2 cellular contexts compared by ENCODE assay signal in the genomic region with DNA sequence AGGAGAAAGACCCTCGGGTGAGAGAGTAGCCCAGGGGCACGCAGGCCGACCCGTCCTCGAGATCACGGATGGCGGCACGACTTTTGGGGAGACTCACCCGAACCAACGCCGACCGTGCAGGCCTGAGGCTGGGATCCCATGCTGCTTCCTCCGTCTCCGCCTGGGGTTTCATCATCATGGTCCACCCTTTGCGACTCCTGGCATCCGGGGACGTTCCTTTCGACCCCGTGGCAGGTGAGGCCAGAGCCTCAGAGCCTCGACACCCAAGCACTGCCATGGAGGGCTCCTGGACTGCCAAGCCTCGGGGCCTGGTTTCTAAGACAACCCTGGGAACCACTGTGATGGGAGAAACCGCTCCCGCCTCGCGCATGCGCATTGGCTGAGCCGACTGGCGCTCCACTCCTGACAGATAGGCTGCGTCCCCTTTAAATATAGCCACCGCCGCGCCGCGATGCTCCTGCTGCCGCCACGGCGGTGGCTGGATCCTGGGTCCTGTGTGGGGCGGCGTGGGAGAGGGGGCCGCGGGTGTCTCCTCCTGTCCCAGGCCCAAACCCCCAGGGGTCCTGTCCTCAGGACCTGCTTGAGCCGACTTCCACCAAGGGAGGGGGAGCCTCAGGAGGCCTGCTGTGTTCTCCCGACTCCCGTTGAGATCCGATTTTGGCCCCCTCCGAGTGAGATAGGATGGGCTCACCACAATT.
TF ChIP-seq lines count a peak whose summit lies in the region.

No MANE protein-coding gene starts in this region.

TF ChIP-seq in SK-N-SH, 30 proteins besides CTCF, POLR2A, EP300 and RAD21 (continued from another document):
- no peak for TF ChIP-seq USF1 (IDR thresholded peaks at IDR 0.05; ENCODE audit: borderline replicate concordance, low read depth)
- no peak for TF ChIP-seq RCOR1 (IDR thresholded peaks at IDR 0.05; ENCODE audit: low read length)
- TF ChIP-seq, protein P1, sequence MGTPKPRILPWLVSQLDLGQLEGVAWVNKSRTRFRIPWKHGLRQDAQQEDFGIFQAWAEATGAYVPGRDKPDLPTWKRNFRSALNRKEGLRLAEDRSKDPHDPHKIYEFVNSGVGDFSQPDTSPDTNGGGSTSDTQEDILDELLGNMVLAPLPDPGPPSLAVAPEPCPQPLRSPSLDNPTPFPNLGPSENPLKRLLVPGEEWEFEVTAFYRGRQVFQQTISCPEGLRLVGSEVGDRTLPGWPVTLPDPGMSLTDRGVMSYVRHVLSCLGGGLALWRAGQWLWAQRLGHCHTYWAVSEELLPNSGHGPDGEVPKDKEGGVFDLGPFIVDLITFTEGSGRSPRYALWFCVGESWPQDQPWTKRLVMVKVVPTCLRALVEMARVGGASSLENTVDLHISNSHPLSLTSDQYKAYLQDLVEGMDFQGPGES (IDR thresholded peaks at IDR 0.05; ENCODE audit: low read depth, low read length): no peak
- peak; percentile 48 for TF ChIP-seq NRF1 (IDR thresholded peaks at IDR 0.05; ENCODE audit: low read depth, low read length)
- TF ChIP-seq NFIC (IDR thresholded peaks at IDR 0.05; ENCODE audit: borderline replicate concordance): no peak

TF ChIP-seq in SK-N-SH treated with all-trans-retinoic acid at 6 μM for 48 hours, 23 proteins besides CTCF, POLR2A, EP300 and RAD21 (continued from another document):
- TF ChIP-seq ZNF70 (CRISPR knock-in tag; IDR thresholded peaks at IDR 0.05): no peak
- no peak for TF ChIP-seq GLIS3 (CRISPR knock-in tag; IDR thresholded peaks at IDR 0.05)
- TF ChIP-seq TOX (CRISPR knock-in tag; IDR thresholded peaks at IDR 0.05; ENCODE audit: borderline replicate concordance): no peak
- TF ChIP-seq, protein P2, sequence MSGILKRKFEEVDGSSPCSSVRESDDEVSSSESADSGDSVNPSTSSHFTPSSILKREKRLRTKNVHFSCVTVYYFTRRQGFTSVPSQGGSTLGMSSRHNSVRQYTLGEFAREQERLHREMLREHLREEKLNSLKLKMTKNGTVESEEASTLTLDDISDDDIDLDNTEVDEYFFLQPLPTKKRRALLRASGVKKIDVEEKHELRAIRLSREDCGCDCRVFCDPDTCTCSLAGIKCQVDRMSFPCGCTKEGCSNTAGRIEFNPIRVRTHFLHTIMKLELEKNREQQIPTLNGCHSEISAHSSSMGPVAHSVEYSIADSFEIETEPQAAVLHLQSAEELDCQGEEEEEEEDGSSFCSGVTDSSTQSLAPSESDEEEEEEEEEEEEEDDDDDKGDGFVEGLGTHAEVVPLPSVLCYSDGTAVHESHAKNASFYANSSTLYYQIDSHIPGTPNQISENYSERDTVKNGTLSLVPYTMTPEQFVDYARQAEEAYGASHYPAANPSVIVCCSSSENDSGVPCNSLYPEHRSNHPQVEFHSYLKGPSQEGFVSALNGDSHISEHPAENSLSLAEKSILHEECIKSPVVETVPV (CRISPR knock-in tag; IDR thresholded peaks at IDR 0.05): no peak
- TF ChIP-seq PPARA (CRISPR knock-in tag; IDR thresholded peaks at IDR 0.05; ENCODE audit: borderline replicate concordance): no peak
- no peak for TF ChIP-seq OSR1 (CRISPR knock-in tag; IDR thresholded peaks at IDR 0.05)
- no peak for TF ChIP-seq BACH2 (CRISPR knock-in tag; IDR thresholded peaks at IDR 0.05; ENCODE audit: borderline replicate concordance)
- no peak for TF ChIP-seq ISL1 (CRISPR knock-in tag; IDR thresholded peaks at IDR 0.05)
- TF ChIP-seq SNAI2 (CRISPR knock-in tag; IDR thresholded peaks at IDR 0.05): no peak
- no peak for TF ChIP-seq ZFP3 (CRISPR knock-in tag; IDR thresholded peaks at IDR 0.05)
- no peak for TF ChIP-seq RARB (CRISPR knock-in tag; IDR thresholded peaks at IDR 0.05)
- TF ChIP-seq ZC3H10 (CRISPR knock-in tag; IDR thresholded peaks at IDR 0.05): no peak
- no peak for TF ChIP-seq ZNF8 (CRISPR knock-in tag; IDR thresholded peaks at IDR 0.05)
- TF ChIP-seq POU6F1 (CRISPR knock-in tag; IDR thresholded peaks at IDR 0.05; ENCODE audit: borderline replicate concordance, low read depth): no peak
- TF ChIP-seq, protein P3, sequence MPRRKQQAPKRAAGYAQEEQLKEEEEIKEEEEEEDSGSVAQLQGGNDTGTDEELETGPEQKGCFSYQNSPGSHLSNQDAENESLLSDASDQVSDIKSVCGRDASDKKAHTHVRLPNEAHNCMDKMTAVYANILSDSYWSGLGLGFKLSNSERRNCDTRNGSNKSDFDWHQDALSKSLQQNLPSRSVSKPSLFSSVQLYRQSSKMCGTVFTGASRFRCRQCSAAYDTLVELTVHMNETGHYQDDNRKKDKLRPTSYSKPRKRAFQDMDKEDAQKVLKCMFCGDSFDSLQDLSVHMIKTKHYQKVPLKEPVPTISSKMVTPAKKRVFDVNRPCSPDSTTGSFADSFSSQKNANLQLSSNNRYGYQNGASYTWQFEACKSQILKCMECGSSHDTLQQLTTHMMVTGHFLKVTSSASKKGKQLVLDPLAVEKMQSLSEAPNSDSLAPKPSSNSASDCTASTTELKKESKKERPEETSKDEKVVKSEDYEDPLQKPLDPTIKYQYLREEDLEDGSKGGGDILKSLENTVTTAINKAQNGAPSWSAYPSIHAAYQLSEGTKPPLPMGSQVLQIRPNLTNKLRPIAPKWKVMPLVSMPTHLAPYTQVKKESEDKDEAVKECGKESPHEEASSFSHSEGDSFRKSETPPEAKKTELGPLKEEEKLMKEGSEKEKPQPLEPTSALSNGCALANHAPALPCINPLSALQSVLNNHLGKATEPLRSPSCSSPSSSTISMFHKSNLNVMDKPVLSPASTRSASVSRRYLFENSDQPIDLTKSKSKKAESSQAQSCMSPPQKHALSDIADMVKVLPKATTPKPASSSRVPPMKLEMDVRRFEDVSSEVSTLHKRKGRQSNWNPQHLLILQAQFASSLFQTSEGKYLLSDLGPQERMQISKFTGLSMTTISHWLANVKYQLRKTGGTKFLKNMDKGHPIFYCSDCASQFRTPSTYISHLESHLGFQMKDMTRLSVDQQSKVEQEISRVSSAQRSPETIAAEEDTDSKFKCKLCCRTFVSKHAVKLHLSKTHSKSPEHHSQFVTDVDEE (CRISPR knock-in tag; IDR thresholded peaks at IDR 0.05): no peak
